In genomic region chr4:53490161-53490915, GRCh38 we compare ENCODE assay signal across 2 cellular contexts.
TF ChIP-seq lines count a peak whose summit lies in the region.

No MANE protein-coding gene starts in this region.

TF ChIP-seq in GM23338, 12 proteins besides CTCF, POLR2A, EP300 and RAD21:
- TF ChIP-seq POLR2AphosphoS5 (IDR thresholded peaks at IDR 0.05; ENCODE audit: low read depth) (no peak), CREB1 (CRISPR knock-in tag; IDR thresholded peaks at IDR 0.05; ENCODE audit: low read depth) (no peak), ZNF114 (CRISPR knock-in tag; IDR thresholded peaks at IDR 0.05) (no peak), NANOG (IDR thresholded peaks at IDR 0.05; ENCODE audit: borderline replicate concordance) (no peak)
- TF ChIP-seq, protein P1, sequence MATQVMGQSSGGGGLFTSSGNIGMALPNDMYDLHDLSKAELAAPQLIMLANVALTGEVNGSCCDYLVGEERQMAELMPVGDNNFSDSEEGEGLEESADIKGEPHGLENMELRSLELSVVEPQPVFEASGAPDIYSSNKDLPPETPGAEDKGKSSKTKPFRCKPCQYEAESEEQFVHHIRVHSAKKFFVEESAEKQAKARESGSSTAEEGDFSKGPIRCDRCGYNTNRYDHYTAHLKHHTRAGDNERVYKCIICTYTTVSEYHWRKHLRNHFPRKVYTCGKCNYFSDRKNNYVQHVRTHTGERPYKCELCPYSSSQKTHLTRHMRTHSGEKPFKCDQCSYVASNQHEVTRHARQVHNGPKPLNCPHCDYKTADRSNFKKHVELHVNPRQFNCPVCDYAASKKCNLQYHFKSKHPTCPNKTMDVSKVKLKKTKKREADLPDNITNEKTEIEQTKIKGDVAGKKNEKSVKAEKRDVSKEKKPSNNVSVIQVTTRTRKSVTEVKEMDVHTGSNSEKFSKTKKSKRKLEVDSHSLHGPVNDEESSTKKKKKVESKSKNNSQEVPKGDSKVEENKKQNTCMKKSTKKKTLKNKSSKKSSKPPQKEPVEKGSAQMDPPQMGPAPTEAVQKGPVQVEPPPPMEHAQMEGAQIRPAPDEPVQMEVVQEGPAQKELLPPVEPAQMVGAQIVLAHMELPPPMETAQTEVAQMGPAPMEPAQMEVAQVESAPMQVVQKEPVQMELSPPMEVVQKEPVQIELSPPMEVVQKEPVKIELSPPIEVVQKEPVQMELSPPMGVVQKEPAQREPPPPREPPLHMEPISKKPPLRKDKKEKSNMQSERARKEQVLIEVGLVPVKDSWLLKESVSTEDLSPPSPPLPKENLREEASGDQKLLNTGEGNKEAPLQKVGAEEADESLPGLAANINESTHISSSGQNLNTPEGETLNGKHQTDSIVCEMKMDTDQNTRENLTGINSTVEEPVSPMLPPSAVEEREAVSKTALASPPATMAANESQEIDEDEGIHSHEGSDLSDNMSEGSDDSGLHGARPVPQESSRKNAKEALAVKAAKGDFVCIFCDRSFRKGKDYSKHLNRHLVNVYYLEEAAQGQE (IDR thresholded peaks at IDR 0.05; ENCODE audit: unreplicated experiment), result no peak

TF ChIP-seq in K562, 482 proteins besides CTCF, POLR2A, EP300 and RAD21:
- TF ChIP-seq CXXC5 (CRISPR knock-in tag; IDR thresholded peaks at IDR 0.05), result no peak
- TF ChIP-seq TBP (optimal IDR thresholded peaks at IDR 0.05; ENCODE audit: low read depth, low read length), result no peak
- TF ChIP-seq GTF3C2 (IDR thresholded peaks at IDR 0.05; ENCODE audit: borderline replicate concordance, extremely low read depth, insufficient read length), result no peak
- TF ChIP-seq ZC3H8 (IDR thresholded peaks at IDR 0.05), result no peak
- no peak for TF ChIP-seq CHD1 (IDR thresholded peaks at IDR 0.05; ENCODE audit: low read length)
- no peak for TF ChIP-seq POLR2H (tag; IDR thresholded peaks at IDR 0.05; ENCODE audit: low read depth)
- no peak for TF ChIP-seq MCM7 (IDR thresholded peaks at IDR 0.05)
- TF ChIP-seq, protein P2, sequence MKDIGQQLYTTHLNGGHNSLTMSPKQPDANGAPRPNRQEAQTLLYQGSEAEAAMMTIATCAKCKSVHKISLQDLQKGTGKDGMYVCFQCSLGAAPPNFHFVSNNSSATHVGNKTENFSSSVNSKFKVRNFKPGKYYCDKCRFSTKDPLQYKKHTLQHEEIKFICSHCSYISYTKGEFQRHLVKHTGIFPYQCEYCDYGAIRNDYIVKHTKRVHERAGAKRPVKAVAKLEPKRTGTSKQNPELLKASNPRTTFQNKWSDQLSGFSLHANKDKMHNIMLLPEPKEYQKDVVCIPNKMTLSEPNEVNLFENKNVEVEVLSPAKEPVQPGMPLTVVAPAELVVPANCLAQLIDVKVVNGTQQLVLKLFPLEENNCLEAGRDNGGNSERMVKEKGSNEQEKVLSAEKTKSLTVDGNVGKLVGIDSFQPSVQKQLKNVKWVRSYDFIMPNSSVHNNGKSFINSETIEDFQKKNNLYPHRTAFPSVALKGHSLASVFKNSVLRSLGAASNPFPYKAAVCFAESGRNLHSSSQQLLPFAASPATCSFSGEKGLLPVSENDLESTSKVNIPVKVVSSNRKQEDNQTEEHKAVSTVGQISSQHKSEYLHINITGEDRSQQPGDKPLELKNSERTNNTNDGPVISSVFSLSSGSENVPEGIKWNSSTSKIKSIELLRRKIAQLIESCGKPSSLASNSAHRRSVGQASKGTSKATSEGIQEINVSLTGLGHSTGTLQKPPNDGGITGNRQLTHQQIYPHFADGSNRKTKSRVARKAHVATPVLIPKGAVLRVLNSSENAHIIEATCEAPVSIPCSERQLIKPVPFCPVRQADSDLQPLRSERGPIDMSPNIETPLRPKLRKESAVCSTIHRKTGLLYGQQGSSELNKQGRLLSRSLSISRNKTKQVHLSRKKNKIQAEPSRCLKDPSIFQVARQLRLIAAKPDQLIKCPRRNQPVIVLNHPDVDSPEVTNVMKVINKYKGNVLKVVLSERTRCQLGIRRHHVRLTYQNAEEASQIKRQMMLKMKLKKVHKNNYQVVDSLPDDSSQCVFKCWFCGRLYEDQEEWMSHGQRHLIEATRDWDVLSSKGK (CRISPR knock-in tag; IDR thresholded peaks at IDR 0.05), result no peak
- no peak for TF ChIP-seq CHD4 (IDR thresholded peaks at IDR 0.05; ENCODE audit: insufficient read depth, insufficient replicate concordance, low read depth, low read length, poor library complexity, severe bottlenecking)
- no peak for TF ChIP-seq KDM4B (IDR thresholded peaks at IDR 0.05; ENCODE audit: borderline replicate concordance in 2 of 2, low read depth in 1 of 2)
TF ChIP-seq in K562: peak in this region for 0.
